In genomic region chr5:42315214-42315613, GRCh38 we compare ENCODE assay signal across 6 cellular contexts.
"Had no signal": no experiment of that assay in that cellular context is flagged by ENCODE, and none has a peak within 500 bp of the region (broad histone marks: within the 10 kb centered on the region; RNA-seq: fewer than 3 reads in every experiment).

No MANE protein-coding gene starts in this region.

- H3K4me3 ChIP-seq: GM23338, K562 had no signal

- DNase-seq: H9, HCEC 1CT, IMR-90, KG1 had no signal

- H2AFZ ChIP-seq: GM23338 had no signal

- H3K4me2 ChIP-seq: GM23338 had no signal

- H3K4me3 Mint-ChIP-seq: GM23338, H9 had no signal

- H3K27ac Mint-ChIP-seq: GM23338, H9 had no signal

- ATAC-seq: GM23338, K562 had no signal
